21 cellular contexts compared by ENCODE assay signal in genomic region chr11:123264431-123264780, GRCh38.
DNase-seq lines count a peak whose midpoint lies in the region; ATAC-seq and TF ChIP-seq lines count a peak whose summit lies in the region.
"Had no signal": no experiment of that assay in that cellular context is flagged by ENCODE, and none has a peak within 500 bp of the region (broad histone marks: within the 10 kb centered on the region; RNA-seq: fewer than 3 reads in every experiment).

No MANE protein-coding gene starts in this region.

- TF ChIP-seq CTCF in mammary epithelial cell (conservative IDR thresholded peaks at IDR 0.05 in 1 of 2, IDR thresholded peaks at IDR 0.05 in 1 of 2; ENCODE audit: extremely low read depth in 1 of 2, insufficient read depth in 1 of 2, low read depth in 1 of 2, low read length in 2 of 2) (no peak), MCF 10A (IDR thresholded peaks at IDR 0.05; ENCODE audit: unreplicated experiment) (no peak), right atrium auricular region (IDR thresholded peaks at IDR 0.05) (no peak)

- peaks cover 6% of the 10 kb centered on the region for H3K4me1 ChIP-seq in mammary epithelial cell (ENCODE audit: insufficient read depth, low read length)
- no peaks in the 10 kb centered on the region for H3K4me1 ChIP-seq in aorta (ENCODE audit: control insufficient read depth in 1 of 2, insufficient read depth in 2 of 2, low read length in 2 of 2)
- H3K4me1 ChIP-seq in right atrium auricular region = no peaks in the 10 kb centered on the region
- H3K4me1 ChIP-seq: A549, right lobe of liver had no signal

- POLR2A ChIA-PET in MCF 10A (lab: Yijun Ruan, JAX) = no interaction called here

- no peak overlapping the region for H3K9ac ChIP-seq in mammary epithelial cell (ENCODE audit: insufficient read depth, low read length)

- H3K4me2 ChIP-seq in mammary epithelial cell (ENCODE audit: insufficient read depth, low read depth, low read length) = no peak overlapping the region
- H3K4me2 ChIP-seq: A549 had no signal

- no peak overlapping the region for H3K27ac Mint-ChIP-seq in MCF 10A (ENCODE audit: low read depth, unreplicated experiment)

- H3K27me3 ChIP-seq in mammary epithelial cell (ENCODE audit: insufficient read depth, low read length) (peaks cover 1% of the 10 kb centered on the region), aorta (ENCODE audit: control insufficient read depth in 1 of 2, insufficient read depth in 2 of 2, low read length in 1 of 2) (no peaks in the 10 kb centered on the region), right atrium auricular region (no peaks in the 10 kb centered on the region)
- H3K27me3 ChIP-seq: right lobe of liver, thyroid gland had no signal

- DNase-seq in mammary epithelial cell (no peak), MCF 10A (ENCODE audit: unreplicated experiment) (no peak), RPMI8226 (peak; percentile 54), NCI-H2171 (lab: John Stamatoyannopoulos, UW) (no peak), aorta (no peak), right atrium auricular region (ENCODE audit: low spot score) (no peak)
- DNase-seq: activated CD8-positive, alpha-beta memory T cell treated with anti-CD3 and anti-CD28 coated beads, Interleukin-2, amount 50 U/mL, for 4 hours; activated effector memory CD4-positive, alpha-beta T cell treated with anti-CD3 and anti-CD28 coated beads, Interleukin-2, amount 50 U/mL, for 16 hours; DMS 273 treated with DMSO at 0.1 percent for 48 hours; effector CD8-positive, alpha-beta T cell; NCI-H2029 treated with DMSO at 0.1 percent for 48 hours; right lobe of liver; stimulated activated naive CD4-positive, alpha-beta T cell; thyroid gland had no signal

- H3K79me2 ChIP-seq in mammary epithelial cell (ENCODE audit: insufficient read depth, low read length) = no peaks in the 10 kb centered on the region

- H3K27ac ChIP-seq in mammary epithelial cell (ENCODE audit: insufficient read depth, low read depth, low read length) = no peak overlapping the region
- no peak overlapping the region for H3K27ac ChIP-seq in aorta (ENCODE audit: low read depth in 1 of 2, low read length in 2 of 2)
- no peak overlapping the region for H3K27ac ChIP-seq in right atrium auricular region
- H3K27ac ChIP-seq: A549, right lobe of liver, thyroid gland had no signal

- peak overlapping the region; percentile 54 for H2AFZ ChIP-seq in mammary epithelial cell (ENCODE audit: low read depth, low read length)

- H3K4me1 Mint-ChIP-seq in MCF 10A (ENCODE audit: insufficient read depth, unreplicated experiment) = no peaks in the 10 kb centered on the region

- H3K27me3 Mint-ChIP-seq in MCF 10A (ENCODE audit: insufficient read depth, unreplicated experiment) = peaks cover 25% of the 10 kb centered on the region

- CTCF ChIA-PET in mammary epithelial cell (lab: Charles Lee; ENCODE audit: low non-redundant PET) = no interaction called here
- CTCF ChIA-PET in MCF 10A (lab: Yijun Ruan, JAX) = no interaction called here

- WGBS in mammary epithelial cell (ENCODE audit: low coverage, missing lambda C conversion rate) = 22% methylated on average over 3 of the region's 3 CpGs
- 59 to 62% methylated on average over 3 of the region's 3 CpGs for WGBS in aorta, 2 donors

- H4K20me1 ChIP-seq in mammary epithelial cell (ENCODE audit: insufficient read depth, low read length) = no peaks in the 10 kb centered on the region

- intact Hi-C loops in mammary epithelial cell (cut with micrococcal nuclease) = no loop called here
- intact Hi-C loops in MCF 10A (cut with micrococcal nuclease) = loop anchor here (10.0 kb wide), 1 partner anchor 400 kb away; no protein-coding TSS in a partner anchor
- intact Hi-C loops in aorta (cut with DNase I) = loop anchor here in 1 of 2 donors (5.0 kb wide), 1 partner anchor 162 kb away; no protein-coding TSS in a partner anchor

- H3K4me3 ChIP-seq in mammary epithelial cell (replicated peaks in 1 of 3; ENCODE audit: insufficient read depth in 1 of 3, low read depth in 2 of 3, low read length in 3 of 3) (no peak overlapping the region), aorta (ENCODE audit: low read length in 2 of 2) (no peak overlapping the region), right atrium auricular region (no peak overlapping the region)
- H3K4me3 ChIP-seq: A549, lung, right lobe of liver, thyroid gland had no signal

- dilution Hi-C loops in mammary epithelial cell (cut with HindIII; ENCODE audit: low sequenced_read_pairs) = loop anchor here (5.0 kb wide), 1 partner anchor 162 kb away; no protein-coding TSS in a partner anchor

- no peaks in the 10 kb centered on the region for H3K9me3 ChIP-seq in mammary epithelial cell (replicated peaks; ENCODE audit: insufficient read depth, low read length)
- H3K9me3 ChIP-seq in aorta (ENCODE audit: control insufficient read depth, low read length) = no peaks in the 10 kb centered on the region
- no peaks in the 10 kb centered on the region for H3K9me3 ChIP-seq in right atrium auricular region
- H3K9me3 ChIP-seq: A549, right lobe of liver, thyroid gland had no signal

- no peaks in the 10 kb centered on the region for H3K36me3 Mint-ChIP-seq in MCF 10A (ENCODE audit: insufficient read depth, unreplicated experiment)
- H3K36me3 Mint-ChIP-seq: CD14-positive monocyte had no signal

- ATAC-seq in HG02678 (IDR thresholded peaks at IDR 0.05; ENCODE audit: unreplicated experiment) (peak; percentile 13), aorta (ENCODE audit: low FRiP score) (no peak), GM21381 (IDR thresholded peaks at IDR 0.05; ENCODE audit: unreplicated experiment) (no peak)
- ATAC-seq: A549, Panc1 had no signal

- no peaks in the 10 kb centered on the region for H3K9me3 Mint-ChIP-seq in MCF 10A (ENCODE audit: unreplicated experiment)
- H3K9me3 Mint-ChIP-seq: central memory CD8-positive, alpha-beta T cell had no signal

- BruUV-seq in mammary epithelial cell (replicated peaks; lab: Mats Ljungman, UMichigan) (no TSS peak), MCF 10A (replicated peaks; lab: Mats Ljungman, UMichigan) (no TSS peak)

- H3K4me3 Mint-ChIP-seq in MCF 10A (ENCODE audit: unreplicated experiment) = no peak overlapping the region
- H3K4me3 Mint-ChIP-seq: central memory CD8-positive, alpha-beta T cell had no signal

- H3K36me3 ChIP-seq in mammary epithelial cell (ENCODE audit: insufficient read depth, low read length) (no peaks in the 10 kb centered on the region), aorta (ENCODE audit: control insufficient read depth in 1 of 2, insufficient read depth in 2 of 2, low read length in 1 of 2) (no peaks in the 10 kb centered on the region), right atrium auricular region (no peaks in the 10 kb centered on the region)
- H3K36me3 ChIP-seq: right lobe of liver, thyroid gland had no signal

- in situ Hi-C loops in mammary epithelial cell (cut with MboI; ENCODE audit: low sequenced_read_pairs in 2 of 2) = no loop called here
